ENCODE assay signal across 7 cellular contexts in genomic region chrX:86914569-86914968, GRCh38.
"Had no signal": no experiment of that assay in that cellular context is flagged by ENCODE, and none has a peak within 500 bp of the region (broad histone marks: within the 10 kb centered on the region; RNA-seq: fewer than 3 reads in every experiment).

No MANE protein-coding gene starts in this region.

- H3K9me3 Mint-ChIP-seq: HFFc6, IgD-negative memory B cell had no signal

- H3K36me3 Mint-ChIP-seq: IgD-negative memory B cell had no signal

- H3K27ac Mint-ChIP-seq: HFFc6, IgD-negative memory B cell had no signal

- H3K4me3 Mint-ChIP-seq: HFFc6, IgD-negative memory B cell had no signal

- H3K9me3 ChIP-seq: HAP-1 had no signal

- H3K4me2 ChIP-seq: KMS-11 had no signal

- H3K27ac ChIP-seq: GM23248, HL-60, KMS-11 had no signal

- H3K4me3 ChIP-seq: GM23248, HAP-1 had no signal

- H2AFZ ChIP-seq: GM23248 had no signal

- H3K4me1 ChIP-seq: HAP-1 had no signal

- DNase-seq: GM23248, HFFc6, KBM-7 had no signal

- H3K36me3 ChIP-seq: HAP-1 had no signal

- H3K4me1 Mint-ChIP-seq: IgD-negative memory B cell had no signal

- H3K27me3 Mint-ChIP-seq: IgD-negative memory B cell had no signal

- H3K9ac ChIP-seq: GM23248, KMS-11 had no signal
